Comparison of ENCODE assay signal across 28 cellular contexts in genomic region chr5:141709704-141710267, GRCh38.
"Had no signal": no experiment of that assay in that cellular context is flagged by ENCODE, and none has a peak within 500 bp of the region (broad histone marks: within the 10 kb centered on the region; RNA-seq: fewer than 3 reads in every experiment).

No MANE protein-coding gene starts in this region.

- H3K27ac ChIP-seq: adrenal gland, body of pancreas, breast epithelium, cardiac muscle cell, esophagus muscularis mucosa, foreskin keratinocyte, gastrocnemius medialis, WERI-Rb-1 had no signal

- H3K36me3 ChIP-seq: adrenal gland, breast epithelium, cardiac muscle cell, esophagus muscularis mucosa, gastrocnemius medialis, WERI-Rb-1 had no signal

- H3K4me3 ChIP-seq: adrenal gland, body of pancreas, breast epithelium, cardiac muscle cell, esophagus muscularis mucosa, gastrocnemius medialis had no signal

- H3K9me3 ChIP-seq: adrenal gland, body of pancreas, breast epithelium, esophagus muscularis mucosa, gastrocnemius medialis had no signal

- H3K27me3 ChIP-seq: adrenal gland, body of pancreas, breast epithelium, gastrocnemius medialis had no signal

- DNase-seq: activated B cell treated with CpG ODN at 0.5 μM for 24 hours; activated CD4-positive, alpha-beta T cell treated with anti-CD3 and anti-CD28 coated beads for 48 hours; activated CD4-positive, alpha-beta T cell treated with anti-CD3 and anti-CD28 coated beads, Interleukin-2, amount 50 U/mL, for 1 hour; activated CD4-positive, alpha-beta T cell treated with anti-CD3 and anti-CD28 coated beads, Interleukin-2, amount 50 U/mL, for 48 hours; activated CD8-positive, alpha-beta memory T cell treated with anti-CD3 and anti-CD28 coated beads for 24 hours; activated CD8-positive, alpha-beta T cell treated with anti-CD3 and anti-CD28 coated beads for 36 hours; activated effector memory CD4-positive, alpha-beta T cell treated with anti-CD3 and anti-CD28 coated beads, Interleukin-2, amount 50 U/mL, for 16 hours; activated naive CD4-positive, alpha-beta T cell treated with anti-CD3 and anti-CD28 coated beads for 36 hours; activated naive CD8-positive, alpha-beta T cell treated with anti-CD3 and anti-CD28 coated beads for 36 hours; activated naive CD8-positive, alpha-beta T cell treated with anti-CD3 and anti-CD28 coated beads, Interleukin-2, amount 50 U/mL, for 24 hours; activated T-cell treated with anti-CD3 and anti-CD28 coated beads, Interleukin-2, amount 50 U/mL, for 4 hours; adrenal gland; amygdala; aorta; body of pancreas; cortex of kidney; dermis blood vessel endothelial cell; effector CD4-positive, alpha-beta T cell; effector memory CD8-positive, alpha-beta T cell; erythroblast; foreskin keratinocyte; gastrocnemius medialis; glutamatergic neuron; T-helper 2 cell; WERI-Rb-1 had no signal
